In the genomic region with DNA sequence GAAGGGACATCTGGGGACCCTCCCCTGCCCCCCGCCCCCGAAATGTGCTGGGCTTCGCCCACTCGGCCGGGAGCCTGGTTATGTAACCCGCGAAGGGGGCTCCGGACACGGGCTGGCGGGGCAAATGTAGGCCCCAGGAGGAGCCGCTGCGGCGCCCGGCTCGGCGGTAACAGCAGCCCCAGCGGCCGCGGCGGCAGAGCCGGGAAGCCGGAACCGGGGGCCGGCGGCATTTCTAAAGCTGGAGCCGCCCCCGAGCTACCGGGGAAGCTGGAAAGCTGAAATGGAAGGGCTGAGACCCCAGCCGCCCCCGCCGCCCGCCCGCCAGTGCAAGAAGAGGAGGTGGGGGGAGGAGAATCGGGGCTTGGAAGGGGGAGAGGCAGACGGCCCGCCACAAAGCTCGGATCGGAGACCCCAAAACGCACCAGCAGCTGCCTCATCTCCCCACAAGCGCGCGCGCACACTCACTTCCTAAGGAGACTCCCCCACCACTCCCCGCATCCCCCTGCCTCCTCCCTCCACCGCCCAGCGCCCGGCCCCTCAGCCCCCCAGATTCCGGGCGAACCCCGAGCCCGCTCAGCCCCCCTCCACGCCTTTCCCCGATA, we compare ENCODE assay signal across 8 cellular contexts. TPM values are rescaled to one million over a fixed set of nuclear protein-coding genes. Genes with fewer than 3 reads are reported as not detected.
DNase-seq lines count a peak whose midpoint lies in the region; ATAC-seq and TF ChIP-seq lines count a peak whose summit lies in the region.

No MANE protein-coding gene starts in this region.

- H2AFZ ChIP-seq in H9 (ENCODE audit: low read length) (no peak overlapping the region), mesenchymal stem cell (ENCODE audit: low read depth, low read length) (peak overlapping the region; percentile 34)

- peak overlapping the region; percentile 61 for H3K9ac ChIP-seq in H9 (ENCODE audit: extremely low read depth, insufficient read length, low read length)
- H3K9ac ChIP-seq in mesenchymal stem cell (ENCODE audit: low read length) = peak overlapping the region; percentile 95

- no peaks in the 10 kb centered on the region for H3K9me3 Mint-ChIP-seq in H9

- peaks cover 41% of the 10 kb centered on the region for H3K23me2 ChIP-seq in H9 (ENCODE audit: insufficient read length, low read depth, low read length, poor library complexity, severe bottlenecking)

- no peak for DNase-seq in AG04450 (ENCODE audit: low read depth, low spot score)
- peak; percentile 46 for DNase-seq in H9
- DNase-seq in activated CD4-positive, CD25-positive, alpha-beta regulatory T cell treated with anti-CD3 and anti-CD28 coated beads, Interleukin-2, amount 50 U/mL, for 72 hours = peak; percentile 47
- DNase-seq in dermis blood vessel endothelial cell = peak; percentile 33
- DNase-seq in mesenchymal stem cell = peak; percentile 50
- no peak for DNase-seq in NCI-H1694 treated with DMSO at 0.1 percent for 48 hours (lab: John Stamatoyannopoulos, UW)

- peak overlapping the region; percentile 27 for H2BK5ac ChIP-seq in H9 (ENCODE audit: insufficient read length, low read length)
- H2BK5ac ChIP-seq in mesenchymal stem cell (ENCODE audit: low read depth, low read length, poor library complexity, severe bottlenecking) = no peak overlapping the region

- H3K4me2 ChIP-seq in H9 (ENCODE audit: insufficient read depth, insufficient read length, low read length) (peak overlapping the region; percentile 98), mesenchymal stem cell (ENCODE audit: low read length, poor library complexity, severe bottlenecking) (peak overlapping the region; percentile 96)

- H3K9me3 ChIP-seq in AG04450 (ENCODE audit: control insufficient read depth, insufficient read depth, low read length) = no peaks in the 10 kb centered on the region
- no peaks in the 10 kb centered on the region for H3K9me3 ChIP-seq in H9 (ENCODE audit: control insufficient read depth, low read depth, low read length)
- no peaks in the 10 kb centered on the region for H3K9me3 ChIP-seq in mesenchymal stem cell (ENCODE audit: control insufficient read depth, low read length)

- no peak overlapping the region for H2BK12ac ChIP-seq in H9 (ENCODE audit: insufficient read length, low read depth, low read length)
- H2BK12ac ChIP-seq in mesenchymal stem cell (ENCODE audit: low read length in 2 of 2) = peak overlapping the region in 1 of 2 experiments; percentile 68

- H3K14ac ChIP-seq in H9 (ENCODE audit: insufficient read depth, low read length) (peak overlapping the region; percentile 81), mesenchymal stem cell (ENCODE audit: low read length in 2 of 2) (no peak overlapping the region)

- H3K4me3 ChIP-seq in AG04450 (ENCODE audit: low read depth, low read length) (peak overlapping the region; percentile 69), mesenchymal stem cell (ENCODE audit: insufficient read depth in 1 of 2, low read depth in 1 of 2, low read length in 2 of 2) (peak overlapping the region; percentile 48 to 89)

- no peak overlapping the region for H3K56ac ChIP-seq in H9 (ENCODE audit: insufficient read length, low read depth, low read length)

- peak overlapping the region; percentile 11 for H3K27ac ChIP-seq in AG04450 (ENCODE audit: low read depth, low read length)
- peak overlapping the region; percentile 91 for H3K27ac ChIP-seq in H9 (ENCODE audit: insufficient read length, low read depth, low read length)
- H3K27ac ChIP-seq in mesenchymal stem cell (ENCODE audit: low read length, poor library complexity, severe bottlenecking) = no peak overlapping the region
- peak overlapping the region; percentile 82 for H3K27ac ChIP-seq in temporal lobe (ENCODE audit: low read depth, low read length)

- WGBS in H9 (ENCODE audit: extremely low coverage, insufficient read length, low lambda C conversion rate) = no CpG with 5 or more reads among the region's 53 CpGs
- under 1% methylated on average over 37 of the region's 53 CpGs for WGBS in mesenchymal stem cell

- CTCF ChIA-PET in AG04450 (lab: Charles Lee) = interaction anchor here (1.1 to 1.3 kb wide), 3 partner anchors 27 to 102 kb away, joined by 3 to 11 read pairs (median 4); no protein-coding TSS in a partner anchor

- peaks cover 15 to 22% (median 18%) of the 10 kb centered on the region in 3 experiments for H3K36me3 Mint-ChIP-seq in H9 (ENCODE audit: insufficient read depth in 1 of 3, low read depth in 3 of 3)

- no peak overlapping the region for H2AK5ac ChIP-seq in H9 (ENCODE audit: insufficient read length, low read length)
- no peak overlapping the region for H2AK5ac ChIP-seq in mesenchymal stem cell (ENCODE audit: low read length, severe bottlenecking)

- H3K4ac ChIP-seq in H9 (ENCODE audit: low read depth, low read length) (no peak overlapping the region; the same call in 1 of the 2 replicates), mesenchymal stem cell (ENCODE audit: low read depth in 1 of 2, low read length in 2 of 2) (peak overlapping the region in 1 of 2 experiments; percentile 86)

- H4K91ac ChIP-seq in H9 (ENCODE audit: insufficient read length, low read depth, low read length) (no peak overlapping the region), mesenchymal stem cell (ENCODE audit: low read length) (no peak overlapping the region)

- POLR2A ChIA-PET in AG04450 (lab: Yijun Ruan, JAX) = interaction anchor here (0.6 to 2.0 kb wide), 6 partner anchors 12 to 222 kb away, joined by 3 to 15 read pairs (median 3); no protein-coding TSS in a partner anchor

- peaks cover 9% of the 10 kb centered on the region; the same call in 1 of the 2 replicates for H3K79me2 ChIP-seq in H9 (ENCODE audit: insufficient read depth, low read length)

- H4K8ac ChIP-seq in H9 (replicated peaks; ENCODE audit: insufficient read length, low read depth, low read length) (no peak overlapping the region), mesenchymal stem cell (ENCODE audit: low read length) (peak overlapping the region; percentile 100)

- H3K27ac Mint-ChIP-seq in H9 = peak overlapping the region; percentile 98 to 100 (median 100); a peak in 6 of 7 replicates

- TF ChIP-seq CTCF in AG04450 (IDR thresholded peaks at IDR 0.05; ENCODE audit: low read depth, low read length) (no peak), H9 (conservative IDR thresholded peaks at IDR 0.05) (no peak)

- H2BK15ac ChIP-seq in H9 (ENCODE audit: low read depth, low read length) = no peak overlapping the region
- H2BK15ac ChIP-seq in mesenchymal stem cell (ENCODE audit: low read depth, poor library complexity, severe bottlenecking) = peak overlapping the region; percentile 62

- H3K27me3 ChIP-seq in AG04450 (ENCODE audit: control insufficient read depth, insufficient read depth, low read length) (no peaks in the 10 kb centered on the region), H9 (ENCODE audit: insufficient read depth, low read length) (no peaks in the 10 kb centered on the region), mesenchymal stem cell (ENCODE audit: control insufficient read depth in 1 of 2, insufficient read depth in 1 of 2, low read length in 2 of 2) (no peaks in the 10 kb centered on the region)

- H2BK120ac ChIP-seq in H9 (ENCODE audit: low read depth, low read length, poor library complexity, severe bottlenecking) = no peak overlapping the region
- H2BK120ac ChIP-seq in mesenchymal stem cell (ENCODE audit: low read depth, low read length) = peak overlapping the region; percentile 84

- H3K36me3 ChIP-seq in mesenchymal stem cell (ENCODE audit: control insufficient read depth in 1 of 2, insufficient read depth in 2 of 2, low read depth in 1 of 2, low read length in 2 of 2) = peaks cover 6 to 14% of the 10 kb centered on the region in 2 experiments

- H3K4me1 ChIP-seq in H9 (ENCODE audit: insufficient read depth, low read length) (peaks cover 9% of the 10 kb centered on the region), mesenchymal stem cell (ENCODE audit: control insufficient read depth, insufficient read depth, low read depth, low read length) (peaks cover 38% of the 10 kb centered on the region)

- peaks cover 53 to 55% of the 10 kb centered on the region in 2 experiments for H3K4me1 Mint-ChIP-seq in H9

- H3K18ac ChIP-seq in H9 (ENCODE audit: insufficient read length, low read depth, low read length) (peak overlapping the region; percentile 87), mesenchymal stem cell (ENCODE audit: low read depth in 1 of 2, low read length in 2 of 2) (peak overlapping the region; percentile 25 to 76)

- no peak overlapping the region for H4K5ac ChIP-seq in H9 (ENCODE audit: insufficient read length, low read depth, low read length)

- no peaks in the 10 kb centered on the region for H4K20me1 ChIP-seq in H9 (ENCODE audit: control insufficient read depth, insufficient read depth, insufficient read length)

- no peaks in the 10 kb centered on the region for H3K27me3 Mint-ChIP-seq in H9 (ENCODE audit: low read depth)

- H3K4me3 Mint-ChIP-seq in H9 = peak overlapping the region; percentile 79 to 98

- no peak overlapping the region for H2BK20ac ChIP-seq in H9 (ENCODE audit: low read depth, low read length, poor library complexity, severe bottlenecking)

- no peak for ATAC-seq in GM18517 (IDR thresholded peaks at IDR 0.05; ENCODE audit: unreplicated experiment)

- H3T11ph ChIP-seq in H9 (ENCODE audit: low read length) = no peak overlapping the region

- H3K79me1 ChIP-seq in H9 (ENCODE audit: insufficient read depth, low read depth, low read length, poor library complexity, severe bottlenecking) (no peaks in the 10 kb centered on the region), mesenchymal stem cell (replicated peaks; ENCODE audit: low read length, poor library complexity, severe bottlenecking) (peaks cover 7% of the 10 kb centered on the region)

- no peak overlapping the region for H3K23ac ChIP-seq in H9 (ENCODE audit: insufficient read length, low read depth, low read length)
- peak overlapping the region in 1 of 2 experiments; percentile 61 for H3K23ac ChIP-seq in mesenchymal stem cell (ENCODE audit: low read length in 2 of 2)

RNA-seq across cellular contexts. Expression of gene KDM2B, which starts 1.5 kb away (rescaled TPM):
- 12.9 and 17.3 TPM in 2 replicates for polyA plus RNA-seq in AG04450 (2011; rRNA removed)
- polyA minus RNA-seq in AG04450 (2011; rRNA and poly(A)+ RNA removed) = 32.7 and 39.1 TPM in 2 replicates
- total RNA-seq in H9 (2021) (137 and 143 TPM in 2 replicates), dermis blood vessel endothelial cell (29.4 and 32.0 TPM in 2 replicates), temporal lobe (65.6 TPM)
- 15.0 TPM for polyA plus RNA-seq in mesenchymal stem cell (2013, experiment 1 of 2)
- 13.5 TPM for polyA plus RNA-seq in mesenchymal stem cell (2013, experiment 2 of 2)

RNA-seq across cellular contexts. Expression of gene ORAI1, which starts 47.0 kb away (rescaled TPM):
- 13.6 and 19.0 TPM in 2 replicates for polyA plus RNA-seq in AG04450 (2011; rRNA removed)
- polyA minus RNA-seq in AG04450 (2011; rRNA and poly(A)+ RNA removed) = 6.6 and 10.8 TPM in 2 replicates
- total RNA-seq in H9 (2021) (24.7 and 26.3 TPM in 2 replicates), dermis blood vessel endothelial cell (20.3 and 35.2 TPM in 2 replicates), temporal lobe (1.2 TPM)
- polyA plus RNA-seq in mesenchymal stem cell (2013, experiment 1 of 2) = 31.8 TPM
- polyA plus RNA-seq in mesenchymal stem cell (2013, experiment 2 of 2) = 32.0 TPM

Comparison
In these comparisons a context has a peak if more than half of its experiments do, and no peak if none do; other contexts are left out.
1. DNase-seq: peak in H9 (single experiment), activated CD4-positive, CD25-positive, alpha-beta regulatory T cell treated with anti-CD3 and anti-CD28 coated beads, Interleukin-2, amount 50 U/mL, for 72 hours (single experiment), dermis blood vessel endothelial cell (single experiment) and mesenchymal stem cell (single experiment); none in AG04450 (single experiment) and NCI-H1694 treated with DMSO at 0.1 percent for 48 hours (single experiment).